In genomic region chr20:41340327-41341055, GRCh38 we compare ENCODE assay signal across 8 cellular contexts. TPM values are rescaled to one million over a fixed set of nuclear protein-coding genes. Genes with fewer than 3 reads are reported as not detected.
DNase-seq lines count a peak whose midpoint lies in the region; ATAC-seq, FAIRE-seq and TF ChIP-seq lines count a peak whose summit lies in the region.

Gene LPIN3 (plus strand): TSS chr20:41340821. CDS start chr20:41345804, 4,983 bp downstream.

- no peaks in the 10 kb centered on the region for H3K27me3 ChIP-seq in endothelial cell of umbilical vein (ENCODE audit: control insufficient read depth in 2 of 2, insufficient read depth in 2 of 2, low read length in 2 of 2)

- dilution Hi-C loops in endothelial cell of umbilical vein (cut with MboI; ENCODE audit: extremely low pct_ligation_motif_present, low sequenced_read_pairs): no loop called here

- H3K4me1 ChIP-seq in endothelial cell of umbilical vein (ENCODE audit: control insufficient read depth, extremely low read depth, insufficient read depth, low read length): peaks cover 11% of the 10 kb centered on the region

- FAIRE-seq in D721Med (lab: Jason Lieb, UNC) (no peak), endothelial cell of umbilical vein (lab: Jason Lieb, UNC) (no peak)

- peak; percentile 20 for ATAC-seq in HG02759 (IDR thresholded peaks at IDR 0.05; ENCODE audit: unreplicated experiment)

- H3K9me3 ChIP-seq in endothelial cell of umbilical vein (replicated peaks; ENCODE audit: control insufficient read depth, insufficient read depth, low read length): no peaks in the 10 kb centered on the region

- intact Hi-C loops in endothelial cell of umbilical vein (cut with micrococcal nuclease): loop anchor here (1.0 kb wide), 7 partner anchors 23 to 372 kb away; partner anchors contain the start of gene ZHX3

- H3K79me2 ChIP-seq in endothelial cell of umbilical vein (ENCODE audit: control insufficient read depth, insufficient read depth, low read length): no peaks in the 10 kb centered on the region

- H3K9ac ChIP-seq in endothelial cell of umbilical vein (replicated peaks; ENCODE audit: extremely low read depth, insufficient read depth, low read length): peak within 1 kb of the TSS; percentile 53

- peak; percentile 7 for TF ChIP-seq CTCF in D721Med (IDR thresholded peaks at IDR 0.05; ENCODE audit: insufficient read depth, missing control alignments)
- no peak for TF ChIP-seq CTCF in endothelial cell of umbilical vein (IDR thresholded peaks at IDR 0.05; ENCODE audit: extremely low read depth in 1 of 2, insufficient read depth in 1 of 2, low read depth in 1 of 2, low read length in 2 of 2)

- CTCF ChIA-PET in endothelial cell of umbilical vein (lab: Charles Lee): interaction anchor here (0.7 to 8.5 kb wide), 35 partner anchors 9 to 375 kb away, joined by 3 to 295 read pairs (median 5); no protein-coding TSS in a partner anchor

- H3K9me1 ChIP-seq in endothelial cell of umbilical vein (replicated peaks; ENCODE audit: control insufficient read depth, extremely low read depth, insufficient read depth, low read length): no peaks in the 10 kb centered on the region

- peak within 1 kb of the TSS; percentile 18 to 65 (median 20) for H3K4me3 ChIP-seq in endothelial cell of umbilical vein (replicated peaks in 1 of 3; ENCODE audit: insufficient read depth in 1 of 3, low read depth in 1 of 3, low read length in 3 of 3)

- H3K27ac ChIP-seq in endothelial cell of umbilical vein (ENCODE audit: insufficient read depth, low read depth, low read length): no peak within 1 kb of the TSS

- no peaks in the 10 kb centered on the region for H3K36me3 ChIP-seq in endothelial cell of umbilical vein (ENCODE audit: control insufficient read depth in 2 of 2, extremely low read depth in 1 of 2, insufficient read depth in 2 of 2, low read length in 2 of 2)

- H4K20me1 ChIP-seq in endothelial cell of umbilical vein (replicated peaks; ENCODE audit: control insufficient read depth, extremely low read depth, insufficient read depth, low read length): no peaks in the 10 kb centered on the region

- no peak for DNase-seq in D721Med (ENCODE audit: insufficient read length, low spot score)
- peak; percentile 95 for DNase-seq in NCI-H82 (lab: John Stamatoyannopoulos, UW)
- peak in 2 of 3 experiments; percentile 30 to 37 for DNase-seq in activated CD8-positive, alpha-beta memory T cell treated with anti-CD3 and anti-CD28 coated beads for 48 hours (ENCODE audit: low read depth in 2 of 3, low spot score in 2 of 3)
- DNase-seq in endothelial cell of umbilical vein (ENCODE audit: low read depth, low spot score): peak; percentile 47
- DNase-seq in mesenteric fat pad (ENCODE audit: low spot score): peak; percentile 94
- peak; percentile 29 to 49 for DNase-seq in stimulated activated CD8-positive, alpha-beta memory T cell treated with anti-CD3 and anti-CD28 coated beads, Interleukin-15, amount 100 ng/mL, for 48 hours (ENCODE audit: low read depth in 2 of 2)
- no peak for DNase-seq in superior temporal gyrus (ENCODE audit: extremely low spot score)

- POLR2A ChIA-PET in endothelial cell of umbilical vein (lab: Charles Lee): interaction anchor here (0.7 to 1.8 kb wide), 2 partner anchors 11 to 169 kb away, joined by 3 to 5 read pairs; no protein-coding TSS in a partner anchor

- TF ChIP-seq POLR2A in endothelial cell of umbilical vein (IDR thresholded peaks at IDR 0.05; ENCODE audit: low read depth, low read length): no peak

- H2AFZ ChIP-seq in endothelial cell of umbilical vein (ENCODE audit: low read depth, low read length): peak within 1 kb of the TSS; percentile 96

- H3K4me2 ChIP-seq in endothelial cell of umbilical vein (ENCODE audit: insufficient read depth, low read length): peak within 1 kb of the TSS; percentile 92

- BruUV-seq in endothelial cell of umbilical vein (replicated peaks; lab: Mats Ljungman, UMichigan): no TSS peak

TF ChIP-seq in endothelial cell of umbilical vein, 7 proteins besides CTCF, POLR2A, EP300 and RAD21:
- TF ChIP-seq EZH2 (IDR thresholded peaks at IDR 0.05; ENCODE audit: borderline replicate concordance, low read depth, low read length, severe bottlenecking): no peak
- no peak for TF ChIP-seq GATA2 (IDR thresholded peaks at IDR 0.05; ENCODE audit: insufficient read depth, insufficient read length, low read depth, low read length)
- peak; percentile 19 for TF ChIP-seq POLR2AphosphoS5 (IDR thresholded peaks at IDR 0.05; ENCODE audit: insufficient read depth, low read depth, low read length)

RNA-seq across cellular contexts. Expression of gene LPIN3, which starts in this region (rescaled TPM):
- total RNA-seq in endothelial cell of umbilical vein: 3.0 and 3.5 TPM in 2 replicates
- 2.1 and 2.5 TPM in 2 replicates for polyA plus RNA-seq in endothelial cell of umbilical vein
- polyA plus RNA-seq in endothelial cell of umbilical vein (2011; cell fraction: cytosol; rRNA removed): 1.3 and 1.6 TPM in 2 replicates
- polyA plus RNA-seq in endothelial cell of umbilical vein (2011; cell fraction: nucleus; rRNA removed): 26.0 and 29.8 TPM in 2 replicates
- 1.7 and 3.2 TPM in 2 replicates for polyA plus RNA-seq in endothelial cell of umbilical vein (2012)
- 2.5 and 3.4 TPM in 2 replicates for polyA minus RNA-seq in endothelial cell of umbilical vein
- polyA minus RNA-seq in endothelial cell of umbilical vein (2011; cell fraction: cytosol; rRNA and poly(A)+ RNA removed): 1.3 TPM
- polyA minus RNA-seq in endothelial cell of umbilical vein (2011; cell fraction: nucleus; rRNA and poly(A)+ RNA removed): 2.9 and 4.3 TPM in 2 replicates
- total RNA-seq in mesenteric fat pad: 49.8 TPM

Comparison
In these comparisons a context has a peak if more than half of its experiments do, and no peak if none do; other contexts are left out.
1. RNA of gene LPIN3 (total RNA-seq): 49.8 TPM in mesenteric fat pad (single experiment); 3.0 to 3.5 TPM in endothelial cell of umbilical vein; every median in the first group is over 10 times any median in the second.
2. DNase-seq: peak in NCI-H82 (single experiment), activated CD8-positive, alpha-beta memory T cell treated with anti-CD3 and anti-CD28 coated beads for 48 hours (2 of 3), endothelial cell of umbilical vein (single experiment), mesenteric fat pad (single experiment) and stimulated activated CD8-positive, alpha-beta memory T cell treated with anti-CD3 and anti-CD28 coated beads, Interleukin-15, amount 100 ng/mL, for 48 hours (2 of 2); none in D721Med (single experiment) and superior temporal gyrus (single experiment).